Comparison of ENCODE assay signal across 22 cellular contexts in genomic region chr11:64616817-64617216, GRCh38. TPM values are rescaled to one million over a fixed set of nuclear protein-coding genes. Genes with fewer than 3 reads are reported as not detected.
A peak's percentile ranks its signal among the peaks of the same experiment; 100 is the strongest.
DNase-seq lines count a peak whose midpoint lies in the region; ATAC-seq, FAIRE-seq and TF ChIP-seq lines count a peak whose summit lies in the region.
"Had no signal": no experiment of that assay in that cellular context is flagged by ENCODE, and none has a peak within 500 bp of the region (broad histone marks: within the 10 kb centered on the region; RNA-seq: fewer than 3 reads in every experiment).

No MANE protein-coding gene starts in this region.

- no peak for FAIRE-seq in HepG2 (lab: Jason Lieb, UNC)
- FAIRE-seq: A549, GM19239, H54, K562 had no signal

- H3K4me3 ChIP-seq in HepG2 (replicated peaks in 1 of 3; ENCODE audit: insufficient read depth in 1 of 3, low read depth in 2 of 3, low read length in 3 of 3) (no peak overlapping the region), right lobe of liver (no peak overlapping the region)
- H3K4me3 ChIP-seq: A549, GM23248, K562 had no signal

- no peak overlapping the region for H3K9ac ChIP-seq in HepG2 (ENCODE audit: insufficient read depth, low read depth, low read length)
- H3K9ac ChIP-seq: GM23248 had no signal

- H3K4me1 Mint-ChIP-seq in brain (peaks cover 30% of the 10 kb centered on the region), nephron (peaks cover 26% of the 10 kb centered on the region)

- DNase-seq in HepG2 (ENCODE audit: low spot score) (no peak), right lobe of liver (no peak), GM10266 (ENCODE audit: extremely low spot score) (no peak)
- DNase-seq: AML-193; Calu3; CD8-positive, alpha-beta T cell; DMS79 treated with DMSO at 0.1 percent for 48 hours; GF-D8; GM23248; HCEC 1CT; HFFc6 had no signal

- intact Hi-C loops in HepG2 (cut with micrococcal nuclease; ENCODE audit: unreplicated experiment): no loop called here
- intact Hi-C loops in right lobe of liver (cut with DNase I): no loop called here

- H3K27me3 ChIP-seq in HepG2 (ENCODE audit: control insufficient read depth in 1 of 2, insufficient read depth in 2 of 2, low read length in 2 of 2): peaks cover 0 to 17% of the 10 kb centered on the region in 2 experiments; a peak in 2 of 5 replicates
- H3K27me3 ChIP-seq in right lobe of liver: no peaks in the 10 kb centered on the region

- H3K36me3 ChIP-seq in HepG2 (replicated peaks in 1 of 2; ENCODE audit: control insufficient read depth in 1 of 2, insufficient read depth in 2 of 2, low read length in 2 of 2) (no peaks in the 10 kb centered on the region), right lobe of liver (no peaks in the 10 kb centered on the region)

- CTCF ChIA-PET in HepG2 (lab: Yijun Ruan, JAX; ENCODE audit: low intra/inter-chr PET ratio, low total read pairs): no interaction called here

- H3K27me3 Mint-ChIP-seq in brain: no peaks in the 10 kb centered on the region
- peaks cover 3% of the 10 kb centered on the region for H3K27me3 Mint-ChIP-seq in nephron (ENCODE audit: low read depth)

- in situ Hi-C loops in HepG2 (cut with HindIII; ENCODE audit: extremely low pct_ligation_motif_present, low pct_unique_long_range_greater_than_20kb): no loop called here

- H3K4me1 ChIP-seq in HepG2 (ENCODE audit: insufficient read depth, low read length) (peaks cover 17% of the 10 kb centered on the region), right lobe of liver (peaks cover 0 to 24% (median 0%) of the 10 kb centered on the region in 4 donors)
- H3K4me1 ChIP-seq: A549 had no signal

- TF ChIP-seq RAD21 in HepG2 (CRISPR knock-in tag; IDR thresholded peaks at IDR 0.05): no peak

- H3K4me3 Mint-ChIP-seq in brain: no peak overlapping the region
- no peak overlapping the region for H3K4me3 Mint-ChIP-seq in nephron
- H3K4me3 Mint-ChIP-seq: CD8-positive, alpha-beta T cell; HFFc6 had no signal

- no peak overlapping the region for H2AFZ ChIP-seq in HepG2 (ENCODE audit: low read length)
- H2AFZ ChIP-seq: GM23248 had no signal

- H3K9me3 ChIP-seq in HepG2 (ENCODE audit: low read length) (no peaks in the 10 kb centered on the region), right lobe of liver (no peaks in the 10 kb centered on the region)
- H3K9me3 ChIP-seq: A549 had no signal

- peak overlapping the region in 3 of 5 experiments; percentile 39 to 67 (median 53) for H3K27ac Mint-ChIP-seq in brain
- H3K27ac Mint-ChIP-seq in nephron: peak overlapping the region; percentile 58 to 100 (median 87)
- H3K27ac Mint-ChIP-seq: CD8-positive, alpha-beta T cell; HFFc6 had no signal

- no peak for TF ChIP-seq EP300 in HepG2 (IDR thresholded peaks at IDR 0.05; ENCODE audit: low read depth in 2 of 2, low read length in 2 of 2)
- TF ChIP-seq EP300 in HepG2 (CRISPR knock-in tag; IDR thresholded peaks at IDR 0.05; ENCODE audit: borderline replicate concordance): no peak

- no peaks in the 10 kb centered on the region for H3K79me2 ChIP-seq in HepG2 (ENCODE audit: insufficient read depth, low read length)

- WGBS in HepG2 (ENCODE audit: low lambda C conversion rate): 20% methylated on average over 2 of the region's 3 CpGs
- 80% methylated on average over 2 of the region's 3 CpGs for WGBS in right lobe of liver (ENCODE audit: insufficient coverage, low coverage, low lambda C conversion rate, missing lambda C conversion rate)

- POLR2A ChIA-PET in HepG2 (lab: Yijun Ruan, JAX): no interaction called here

- TF ChIP-seq CTCF in HepG2 (CRISPR knock-in tag; IDR thresholded peaks at IDR 0.05) (no peak), right lobe of liver (IDR thresholded peaks at IDR 0.05) (no peak), brain (conservative IDR thresholded peaks at IDR 0.05) (no peak), nephron (IDR thresholded peaks at IDR 0.05; ENCODE audit: unreplicated experiment in 3 of 3) (no peak), GM10266 (IDR thresholded peaks at IDR 0.05; ENCODE audit: control insufficient read depth, insufficient read depth, low read depth, missing control alignments) (no peak)

- H3K36me3 Mint-ChIP-seq in brain: peaks cover 39% of the 10 kb centered on the region
- H3K36me3 Mint-ChIP-seq in nephron (ENCODE audit: low read depth): peaks cover 31% of the 10 kb centered on the region
- H3K36me3 Mint-ChIP-seq: CD8-positive, alpha-beta T cell had no signal

- no peak for TF ChIP-seq POLR2A in HepG2 (IDR thresholded peaks at IDR 0.05; ENCODE audit: insufficient read depth in 1 of 2, low read depth in 2 of 2, low read length in 2 of 2)
- TF ChIP-seq POLR2A in right lobe of liver (IDR thresholded peaks at IDR 0.05): no peak

- no peaks in the 10 kb centered on the region for H4K20me1 ChIP-seq in HepG2 (ENCODE audit: insufficient read depth, low read length)

- ATAC-seq in HepG2: no peak
- no peak for ATAC-seq in right lobe of liver
- ATAC-seq in activated CD4-positive, CD25-positive, alpha-beta regulatory T cell treated with anti-CD3 and anti-CD28 coated beads, Interleukin-2, amount 50 U/mL, for 24 hours: no peak
- no peak for ATAC-seq in HG03571 (IDR thresholded peaks at IDR 0.05; ENCODE audit: unreplicated experiment)
- ATAC-seq: A549; CD8-positive, alpha-beta T cell; K562 had no signal

- no peaks in the 10 kb centered on the region for H3K9me3 Mint-ChIP-seq in brain
- H3K9me3 Mint-ChIP-seq in nephron: no peaks in the 10 kb centered on the region
- H3K9me3 Mint-ChIP-seq: CD8-positive, alpha-beta T cell; HFFc6 had no signal

- no peak overlapping the region for H3K4me2 ChIP-seq in HepG2 (ENCODE audit: low read depth, low read length)
- H3K4me2 ChIP-seq: A549 had no signal

- BruUV-seq in HepG2 (replicated peaks; lab: Mats Ljungman, UMichigan): no TSS peak

- no peak overlapping the region for H3K27ac ChIP-seq in HepG2 (ENCODE audit: extremely low read length, insufficient read depth, low read length)
- no peak overlapping the region for H3K27ac ChIP-seq in right lobe of liver
- H3K27ac ChIP-seq: 22Rv1, A549, GM23248 had no signal

TF ChIP-seq in HepG2, 621 proteins besides CTCF, POLR2A, EP300 and RAD21:
- no peak for TF ChIP-seq ZNF260 (CRISPR knock-in tag; IDR thresholded peaks at IDR 0.05; ENCODE audit: borderline replicate concordance, low read depth)
- peak; percentile 77 for TF ChIP-seq MNT (IDR thresholded peaks at IDR 0.05)
- TF ChIP-seq ZNF761 (CRISPR knock-in tag; conservative IDR thresholded peaks at IDR 0.05): no peak

RNA-seq across cellular contexts. Expression of gene SLC22A12, which starts 25.8 kb away (rescaled TPM):
- total RNA-seq in HepG2 (2016; rRNA removed; fragmentation: Illumina TruSeq; extraction: Trizol) (not detected in 2 replicates), right lobe of liver (under 1 TPM in 3 of 6 experiments, not detected in 3; 0.22 to 0.80 (median 0.74) TPM)
- not detected in 2 replicates for total RNA-seq in HepG2 (2016; cell fraction: cytosol; rRNA removed; fragmentation: Illumina TruSeq; extraction: Trizol; ENCODE audit: low read depth)
- total RNA-seq in HepG2 (2016; cell fraction: insoluble cytoplasmic fraction; rRNA removed; fragmentation: Illumina TruSeq; extraction: Trizol): not detected in 2 replicates
- not detected in 2 replicates for total RNA-seq in HepG2 (2016; cell fraction: membrane; rRNA removed; fragmentation: Illumina TruSeq; extraction: Trizol)
- not detected in 2 replicates for total RNA-seq in HepG2 (2016; cell fraction: nucleus; rRNA removed; fragmentation: Illumina TruSeq; extraction: Trizol)
- polyA plus RNA-seq in HepG2 (2011; rRNA removed) (not detected in 2 replicates), brain (ENCODE audit: insufficient read depth, low read depth, low replicate concordance) (not detected)
- polyA plus RNA-seq in HepG2 (2011; cell fraction: cytosol; rRNA removed): not detected in 2 replicates
- not detected in 2 replicates for polyA plus RNA-seq in HepG2 (2011; cell fraction: nucleus; rRNA removed)
- not detected in 2 replicates for polyA plus RNA-seq in HepG2 (2012)
- polyA plus RNA-seq in HepG2 (2016; cell fraction: cytosol; fragmentation: Illumina TruSeq; extraction: Trizol; ENCODE audit: low read depth): not detected in 2 replicates
- polyA plus RNA-seq in HepG2 (2016; cell fraction: insoluble cytoplasmic fraction; fragmentation: Illumina TruSeq; extraction: Trizol; ENCODE audit: low read depth): not detected in 2 replicates
- not detected in 2 replicates for polyA plus RNA-seq in HepG2 (2016; cell fraction: membrane; fragmentation: Illumina TruSeq; extraction: Trizol; ENCODE audit: low read depth)
- not detected in 2 replicates for polyA plus RNA-seq in HepG2 (2016; cell fraction: nucleus; fragmentation: Illumina TruSeq; extraction: Trizol; ENCODE audit: insufficient read depth, low read depth)
- polyA minus RNA-seq in HepG2 (2011; rRNA and poly(A)+ RNA removed; ENCODE audit: low replicate concordance): not detected in 2 replicates
- polyA minus RNA-seq in HepG2 (2011; cell fraction: cytosol; rRNA and poly(A)+ RNA removed): not detected in 2 replicates
- not detected in 2 replicates for polyA minus RNA-seq in HepG2 (2011; cell fraction: nucleus; rRNA and poly(A)+ RNA removed)
- total RNA-seq: Calu3; CD8-positive, alpha-beta T cell; GM23248; HFFc6; HT-29; K562 had no signal
- polyA plus RNA-seq: A549, BJ, GM23248, K562 had no signal
